ENCODE assay signal across 8 cellular contexts in genomic region chr21:33478858-33479678, GRCh38. TPM values are rescaled to one million over a fixed set of nuclear protein-coding genes. Genes with fewer than 3 reads are reported as not detected.
DNase-seq lines count a peak whose midpoint lies in the region; ATAC-seq and TF ChIP-seq lines count a peak whose summit lies in the region.

No MANE protein-coding gene starts in this region.

- H3K36me3 ChIP-seq in OCI-LY7 (ENCODE audit: insufficient read depth, low read length) (peaks cover under 1% of the 10 kb centered on the region; the same call in 1 of the 2 replicates), neuron (ENCODE audit: insufficient read depth, low read length) (no peaks in the 10 kb centered on the region), upper lobe of right lung (no peaks in the 10 kb centered on the region)

- CTCF ChIA-PET in OCI-LY7 (lab: Charles Lee; ENCODE audit: unreplicated experiment): interaction anchor here (1.2 to 2.0 kb wide), 2 partner anchors 12 to 127 kb away, joined by 5 to 6 read pairs; partner anchors contain the start of gene DNAJC28

- POLR2A ChIA-PET in OCI-LY7 (lab: Charles Lee): interaction anchor here (0.6 to 4.1 kb wide), 13 partner anchors 12 to 1816 kb away, joined by 3 to 43 read pairs (median 3); partner anchors contain the start of genes DNAJC28 and DONSON

- H3K4me2 ChIP-seq in OCI-LY7 (ENCODE audit: low read length): peak overlapping the region; percentile 97

- peak; percentile 8 for ATAC-seq in GM18861 (IDR thresholded peaks at IDR 0.05; ENCODE audit: unreplicated experiment)
- peak; percentile 32 for ATAC-seq in HG03066 (IDR thresholded peaks at IDR 0.05; ENCODE audit: low read depth, unreplicated experiment)
- ATAC-seq in foreskin keratinocyte: peak; percentile 8
- ATAC-seq in upper lobe of right lung: peak; percentile 37

- peaks cover 8% of the 10 kb centered on the region; the same call in 1 of the 2 replicates for H3K79me2 ChIP-seq in OCI-LY7 (ENCODE audit: insufficient read depth, low read depth, low read length)

- intact Hi-C loops in OCI-LY7 (cut with micrococcal nuclease; ENCODE audit: unreplicated experiment): no loop called here
- intact Hi-C loops in upper lobe of right lung (cut with DNase I): no loop called here

- H3K27ac ChIP-seq in OCI-LY7 (ENCODE audit: low read depth, low read length, poor library complexity, severe bottlenecking): peak overlapping the region; percentile 60
- peak overlapping the region; percentile 32 for H3K27ac ChIP-seq in foreskin keratinocyte
- peak overlapping the region; percentile 99 for H3K27ac ChIP-seq in upper lobe of right lung

- no peaks in the 10 kb centered on the region for H3K9me2 ChIP-seq in OCI-LY7 (ENCODE audit: insufficient read depth, low read length)

- H3K27me3 ChIP-seq in foreskin keratinocyte (no peaks in the 10 kb centered on the region), neuron (ENCODE audit: insufficient read depth, low read length) (no peaks in the 10 kb centered on the region), upper lobe of right lung (no peaks in the 10 kb centered on the region)

- DNase-seq in ACHN (peak; percentile 38), OCI-LY7 (ENCODE audit: low spot score) (peak; percentile 59), foreskin keratinocyte (peak; percentile 13 to 23), upper lobe of right lung (peak; percentile 70)
- peak; percentile 82 for DNase-seq in activated effector memory CD4-positive, alpha-beta T cell treated with anti-CD3 and anti-CD28 coated beads, Interleukin-2, amount 50 U/mL, for 16 hours

- TF ChIP-seq CTCF in OCI-LY7 (conservative IDR thresholded peaks at IDR 0.05; ENCODE audit: low read length) (peak; percentile 53), foreskin keratinocyte (conservative IDR thresholded peaks at IDR 0.05) (peak; percentile 12), upper lobe of right lung (IDR thresholded peaks at IDR 0.05) (peak; percentile 7)

- H3K9me3 ChIP-seq in OCI-LY7 (ENCODE audit: low read length): no peaks in the 10 kb centered on the region
- no peaks in the 10 kb centered on the region for H3K9me3 ChIP-seq in neuron (ENCODE audit: low read length)
- H3K9me3 ChIP-seq in upper lobe of right lung: no peaks in the 10 kb centered on the region

- BruUV-seq in OCI-LY7 (replicated peaks; lab: Mats Ljungman, UMichigan): no TSS peak

- H2AFZ ChIP-seq in OCI-LY7 (ENCODE audit: low read length) (peak overlapping the region; percentile 43), neuron (ENCODE audit: low read depth, low read length) (peak overlapping the region; percentile 99)

- in situ Hi-C loops in ACHN (cut with HindIII; ENCODE audit: low pct_ligation_motif_present, low pct_unique_long_range_greater_than_20kb, low sequenced_read_pairs): no loop called here

- H3K4me3 ChIP-seq in OCI-LY7 (ENCODE audit: low read depth, low read length, poor library complexity, severe bottlenecking) (peak overlapping the region; percentile 88), neuron (ENCODE audit: low read length) (peak overlapping the region; percentile 95), upper lobe of right lung (peak overlapping the region; percentile 93)

- H3K4me1 ChIP-seq in OCI-LY7 (ENCODE audit: insufficient read depth, low read length, poor library complexity, severe bottlenecking) (peaks cover 14% of the 10 kb centered on the region), foreskin keratinocyte (peaks cover 5% of the 10 kb centered on the region), neuron (ENCODE audit: insufficient read depth, low read length) (peaks cover 8% of the 10 kb centered on the region), upper lobe of right lung (peaks cover 18% of the 10 kb centered on the region)

- no peaks in the 10 kb centered on the region for H4K20me1 ChIP-seq in OCI-LY7 (ENCODE audit: insufficient read depth, low read length)

RNA-seq across cellular contexts. Expression of gene TMEM50B, which starts 0.7 kb away (rescaled TPM):
- 18.9 and 30.3 TPM in 2 replicates for total RNA-seq in OCI-LY7 (2014; rRNA removed; shearing (Covaris generic))
- total RNA-seq in OCI-LY7 (2022): 24.4 and 25.0 TPM in 2 replicates
- total RNA-seq in foreskin keratinocyte: 22.5 and 26.0 TPM in 2 replicates
- polyA plus RNA-seq in foreskin keratinocyte: 19.1 and 22.5 TPM in 2 replicates
- total RNA-seq in upper lobe of right lung: 73.2 TPM

RNA-seq across cellular contexts. Expression of gene DNAJC28, which starts 12.4 kb away (rescaled TPM):
- total RNA-seq in OCI-LY7 (2014; rRNA removed; shearing (Covaris generic)): 0.44 and 1.3 TPM in 2 replicates
- total RNA-seq in OCI-LY7 (2022) (0.95 and 1.1 TPM in 2 replicates), foreskin keratinocyte (1.1 and 1.2 TPM in 2 replicates), upper lobe of right lung (2.3 TPM)
- polyA plus RNA-seq in foreskin keratinocyte: 0.53 and 0.65 TPM in 2 replicates

Comparison
In these comparisons a context has a peak if more than half of its experiments do, and no peak if none do; other contexts are left out.
1. Peak in every context shown above with its lines: DNase-seq, ATAC-seq, H3K4me3 ChIP-seq and H3K27ac ChIP-seq.
2. DNase-seq: peak in every context shown above with its lines; median percentile 82 in activated effector memory CD4-positive, alpha-beta T cell treated with anti-CD3 and anti-CD28 coated beads, Interleukin-2, amount 50 U/mL, for 16 hours; 70 in upper lobe of right lung; 59 in OCI-LY7; 38 in ACHN; 18 in foreskin keratinocyte.
3. H3K27ac ChIP-seq: peak in every context shown above with its lines; median percentile 99 in upper lobe of right lung; 60 in OCI-LY7; 32 in foreskin keratinocyte.